Comparison of ENCODE assay signal across 8 cellular contexts in genomic region chr2:160408575-160409291, GRCh38.
DNase-seq lines count a peak whose midpoint lies in the region; ATAC-seq and TF ChIP-seq lines count a peak whose summit lies in the region.

No MANE protein-coding gene starts in this region.

- 68 to 71% methylated on average over 16 of the region's 16 CpGs for WGBS in esophagus, 2 donors
- WGBS in neuronal stem cell (ENCODE audit: extremely low coverage in 2 of 2, insufficient read length in 2 of 2, insufficient replicate concordance in 1 of 2), 2 donors = no CpG with 5 or more reads among the region's 16 CpGs

- H3K36me3 Mint-ChIP-seq in CD4-positive, alpha-beta T cell (ENCODE audit: low read depth) = peaks cover 20% of the 10 kb centered on the region

- POLR2A ChIA-PET in CD4-positive, alpha-beta T cell (lab: Charles Lee) = interaction anchor here (1.5 to 1.9 kb wide), 4 partner anchors 11 to 94 kb away, joined by 3 to 8 read pairs (median 6); no protein-coding TSS in a partner anchor

- H3K4me2 ChIP-seq in neuronal stem cell (ENCODE audit: insufficient read depth, low read length, poor library complexity, severe bottlenecking) = peak overlapping the region; percentile 84

- intact Hi-C loops in CD4-positive, alpha-beta T cell (cut with DNase I, micrococcal nuclease) = loop anchor here (5.0 to 10.0 kb wide), 4 partner anchors 69 to 836 kb away; partner anchors contain the start of gene RBMS1 (in 1 of the 2)

- H2BK12ac ChIP-seq in neuronal stem cell (ENCODE audit: low read length) = no peak overlapping the region

- no peaks in the 10 kb centered on the region for H3K27me3 ChIP-seq in CD4-positive, alpha-beta T cell (ENCODE audit: control insufficient read depth, insufficient read depth, low read length)
- no peaks in the 10 kb centered on the region for H3K27me3 ChIP-seq in RWPE2 (ENCODE audit: insufficient read depth, poor library complexity, severe bottlenecking)
- no peaks in the 10 kb centered on the region for H3K27me3 ChIP-seq in esophagus (ENCODE audit: control insufficient read depth in 1 of 2, insufficient read depth in 2 of 2, low read length in 2 of 2)
- H3K27me3 ChIP-seq in neuronal stem cell (ENCODE audit: control insufficient read depth in 3 of 3, insufficient read depth in 3 of 3, low read depth in 1 of 3, low read length in 3 of 3) = peaks cover 0 to 10% (median 0%) of the 10 kb centered on the region in 3 experiments

- H3K36me3 ChIP-seq in RWPE2 (ENCODE audit: low read depth) (peaks cover 5% of the 10 kb centered on the region; the same call in 1 of the 2 replicates), esophagus (ENCODE audit: control insufficient read depth in 2 of 2, insufficient read depth in 2 of 2, low read length in 1 of 2) (no peaks in the 10 kb centered on the region), neuronal stem cell (replicated peaks in 1 of 2; ENCODE audit: control insufficient read depth in 2 of 2, insufficient read depth in 2 of 2, low read length in 2 of 2) (no peaks in the 10 kb centered on the region)

- no peak overlapping the region for H2AK5ac ChIP-seq in neuronal stem cell (ENCODE audit: low read depth, low read length)

- H3K9ac ChIP-seq in neuronal stem cell (ENCODE audit: low read depth, low read length, poor library complexity) = no peak overlapping the region

- no peaks in the 10 kb centered on the region for H3K27me3 Mint-ChIP-seq in CD4-positive, alpha-beta T cell

- ATAC-seq in CD4-positive, alpha-beta T cell (ENCODE audit: poor library complexity) = no peak
- ATAC-seq in RWPE2 (ENCODE audit: low read depth) (no peak), GM21825 (IDR thresholded peaks at IDR 0.05; ENCODE audit: unreplicated experiment) (no peak), GM21576 (IDR thresholded peaks at IDR 0.05; ENCODE audit: unreplicated experiment) (no peak)

- H3K23ac ChIP-seq in neuronal stem cell (ENCODE audit: low read depth, low read length, poor library complexity) = no peak overlapping the region

- H2BK120ac ChIP-seq in neuronal stem cell (ENCODE audit: low read depth, low read length) = no peak overlapping the region

- H2BK15ac ChIP-seq in neuronal stem cell (ENCODE audit: low read length) = no peak overlapping the region

- H3K4ac ChIP-seq in neuronal stem cell (ENCODE audit: low read length) = no peak overlapping the region

- no peak overlapping the region for H3K18ac ChIP-seq in neuronal stem cell (ENCODE audit: low read length)

- H3K79me1 ChIP-seq in neuronal stem cell (ENCODE audit: low read depth, low read length) = no peaks in the 10 kb centered on the region

- H3K4me3 ChIP-seq in RWPE2 (ENCODE audit: severe bottlenecking) (no peak overlapping the region), esophagus (ENCODE audit: low read depth in 1 of 2, low read length in 2 of 2) (no peak overlapping the region), neuronal stem cell (ENCODE audit: low read length in 2 of 2) (peak overlapping the region; percentile 27 to 61)

- H2AFZ ChIP-seq in neuronal stem cell (ENCODE audit: low read length) = peak overlapping the region; percentile 66

- no peaks in the 10 kb centered on the region for H3K9me3 Mint-ChIP-seq in CD4-positive, alpha-beta T cell

- H3K4me1 ChIP-seq in RWPE2 (ENCODE audit: insufficient read depth, poor library complexity, severe bottlenecking) (peaks cover 65% of the 10 kb centered on the region), esophagus (ENCODE audit: control insufficient read depth in 2 of 2, insufficient read depth in 2 of 2, low read length in 1 of 2) (peaks cover 4 to 10% of the 10 kb centered on the region in 2 donors), neuronal stem cell (ENCODE audit: control insufficient read depth in 2 of 2, insufficient read depth in 1 of 2, low read depth in 1 of 2, low read length in 2 of 2) (peaks cover 18 to 32% of the 10 kb centered on the region in 2 donors)

- H3K14ac ChIP-seq in neuronal stem cell (ENCODE audit: low read length) = no peak overlapping the region

- peak overlapping the region; percentile 91 for H3K4me3 Mint-ChIP-seq in CD4-positive, alpha-beta T cell

- peaks cover 86% of the 10 kb centered on the region for H3K4me1 Mint-ChIP-seq in CD4-positive, alpha-beta T cell (ENCODE audit: low read depth)

- CTCF ChIA-PET in CD4-positive, alpha-beta T cell (lab: Charles Lee) = interaction anchor here (1.5 to 3.2 kb wide), 2 partner anchors 21 to 34 kb away, joined by 4 to 13 read pairs; no protein-coding TSS in a partner anchor

- H3K27ac Mint-ChIP-seq in CD4-positive, alpha-beta T cell = peak overlapping the region; percentile 97

- peak overlapping the region; percentile 35 for H3K27ac ChIP-seq in CD4-positive, alpha-beta T cell (ENCODE audit: low read depth, low read length)
- peak overlapping the region; percentile 83 for H3K27ac ChIP-seq in RWPE2 (ENCODE audit: poor library complexity, severe bottlenecking)
- peak overlapping the region; percentile 79 to 95 for H3K27ac ChIP-seq in esophagus (ENCODE audit: low read depth in 2 of 2, low read length in 1 of 2)
- no peak overlapping the region for H3K27ac ChIP-seq in neuronal stem cell (replicated peaks; ENCODE audit: low read length)

- no peak for TF ChIP-seq CTCF in CD4-positive, alpha-beta T cell (IDR thresholded peaks at IDR 0.05)
- no peak for TF ChIP-seq CTCF in RWPE2 (IDR thresholded peaks at IDR 0.05; ENCODE audit: poor library complexity, severe bottlenecking)

- H4K91ac ChIP-seq in neuronal stem cell (ENCODE audit: low read depth, low read length, poor library complexity) = no peak overlapping the region

- H2BK5ac ChIP-seq in neuronal stem cell (ENCODE audit: low read length) = no peak overlapping the region

- no peak for DNase-seq in CD4-positive, alpha-beta T cell
- no peak for DNase-seq in RWPE2 (ENCODE audit: low spot score)
- no peak for DNase-seq in neuronal stem cell (ENCODE audit: low spot score)
- no peak for DNase-seq in NCI-H2171 treated with DMSO at 0.1 percent for 48 hours (lab: John Stamatoyannopoulos, UW)
- no peak for DNase-seq in stimulated activated CD4-positive, alpha-beta T cell treated with anti-CD3 and anti-CD28 coated beads, Interleukin-1b, Interleukin-23, amount 100 ng/mL, for 48 hours

- H3K9me3 ChIP-seq in CD4-positive, alpha-beta T cell (ENCODE audit: control insufficient read depth, low read length) = no peaks in the 10 kb centered on the region
- H3K9me3 ChIP-seq in RWPE2 (ENCODE audit: severe bottlenecking) = no peaks in the 10 kb centered on the region
- no peaks in the 10 kb centered on the region for H3K9me3 ChIP-seq in esophagus (ENCODE audit: control insufficient read depth in 2 of 2, insufficient read depth in 1 of 2, low read depth in 1 of 2, low read length in 1 of 2)
- H3K9me3 ChIP-seq in neuronal stem cell (replicated peaks in 1 of 2; ENCODE audit: control insufficient read depth in 2 of 2, insufficient read depth in 1 of 2, low read depth in 1 of 2, low read length in 2 of 2) = no peaks in the 10 kb centered on the region

- H4K8ac ChIP-seq in neuronal stem cell (ENCODE audit: low read depth, low read length) = no peak overlapping the region

Comparison
In these comparisons a context has a peak if more than half of its experiments do, and no peak if none do; other contexts are left out.
1. H3K4me3 ChIP-seq: peak in neuronal stem cell (2 of 2); none in RWPE2 (single experiment) and esophagus (0 of 2).